ENCODE assay signal across 1 cellular context in genomic region chr16:74302341-74302740, GRCh38.
TF ChIP-seq lines count a peak whose summit lies in the region.

No MANE protein-coding gene starts in this region.

TF ChIP-seq in HepG2, 621 proteins besides CTCF, POLR2A, EP300 and RAD21:
- TF ChIP-seq ZNF770 (CRISPR knock-in tag; IDR thresholded peaks at IDR 0.05) (peak; percentile 21; the same call in 1 of the 2 replicates), HNF4A (CRISPR knock-in tag; IDR thresholded peaks at IDR 0.05) (peak; percentile 16; the same call in 1 of the 2 replicates), HNF1B (CRISPR knock-in tag; IDR thresholded peaks at IDR 0.05) (no peak), MXD1 (CRISPR knock-in tag; IDR thresholded peaks at IDR 0.05) (no peak), ZFP36L1 (CRISPR knock-in tag; IDR thresholded peaks at IDR 0.05) (no peak), ZNF121 (CRISPR knock-in tag; IDR thresholded peaks at IDR 0.05) (peak; percentile 96), BRF2 (CRISPR knock-in tag; IDR thresholded peaks at IDR 0.05) (no peak)
